ENCODE assay signal across 12 cellular contexts in genomic region chr21:42525676-42526378, GRCh38. TPM values are rescaled to one million over a fixed set of nuclear protein-coding genes. Genes with fewer than 3 reads are reported as not detected.
A peak's percentile ranks its signal among the peaks of the same experiment; 100 is the strongest.
DNase-seq lines count a peak whose midpoint lies in the region; ATAC-seq and TF ChIP-seq lines count a peak whose summit lies in the region.
"Had no signal": no experiment of that assay in that cellular context is flagged by ENCODE, and none has a peak within 500 bp of the region (broad histone marks: within the 10 kb centered on the region; RNA-seq: fewer than 3 reads in every experiment).

No MANE protein-coding gene starts in this region.

- H3K36me3 ChIP-seq in hepatocyte (replicated peaks; ENCODE audit: insufficient read depth, low read depth) (no peaks in the 10 kb centered on the region), gastrocnemius medialis (no peaks in the 10 kb centered on the region)
- H3K36me3 ChIP-seq: HAP-1 had no signal

- TF ChIP-seq POLR2A in gastrocnemius medialis (IDR thresholded peaks at IDR 0.05): no peak

- H3K9me3 ChIP-seq in hepatocyte (ENCODE audit: low read depth): no peaks in the 10 kb centered on the region
- H3K9me3 ChIP-seq in gastrocnemius medialis: no peaks in the 10 kb centered on the region
- H3K9me3 ChIP-seq: HAP-1 had no signal

- in situ Hi-C loops in gastrocnemius medialis (cut with MboI; ENCODE audit: low sequenced_read_pairs in 4 of 4): no loop called here

- H3K79me2 ChIP-seq in hepatocyte: peaks cover 43% of the 10 kb centered on the region

- no peaks in the 10 kb centered on the region for H4K20me1 ChIP-seq in hepatocyte (ENCODE audit: insufficient read depth, poor library complexity, severe bottlenecking)

- no peak overlapping the region for H2AFZ ChIP-seq in hepatocyte

- ATAC-seq in gastrocnemius medialis (no peak), HG03159 (IDR thresholded peaks at IDR 0.05; ENCODE audit: unreplicated experiment) (no peak)
- ATAC-seq: activated CD8-positive, alpha-beta memory T cell treated with anti-CD3 and anti-CD28 coated beads, Interleukin-2, amount 10 ng/mL, durations not matched to agents 7 days and 5 days had no signal

- H3K27ac ChIP-seq in hepatocyte (peak overlapping the region; percentile 96), gastrocnemius medialis (peak overlapping the region; percentile 85 to 96 (median 88))

- intact Hi-C loops in gastrocnemius medialis (cut with DNase I; ENCODE audit: low total_unique reads): no loop called here

- no peak for TF ChIP-seq CTCF in hepatocyte (IDR thresholded peaks at IDR 0.05; ENCODE audit: poor library complexity)
- TF ChIP-seq CTCF in gastrocnemius medialis (IDR thresholded peaks at IDR 0.05 in 4 of 5, conservative IDR thresholded peaks at IDR 0.05 in 1 of 5): no peak

- no peak overlapping the region for H3K4me3 ChIP-seq in hepatocyte
- no peak overlapping the region for H3K4me3 ChIP-seq in gastrocnemius medialis
- H3K4me3 ChIP-seq: HAP-1 had no signal

- peak overlapping the region; percentile 70 for H3K4me2 ChIP-seq in hepatocyte

- no peaks in the 10 kb centered on the region for H3K9me2 ChIP-seq in hepatocyte (replicated peaks; ENCODE audit: insufficient read depth)

- peak in 2 of 3 experiments; percentile 49 to 50 for DNase-seq in NCI-H1417 (lab: John Stamatoyannopoulos, UW)
- no peak for DNase-seq in NCI-H1417 treated with DMSO at 0.1 percent for 48 hours (lab: John Stamatoyannopoulos, UW)
- peak; percentile 43 for DNase-seq in NCI-H69 (lab: John Stamatoyannopoulos, UW)
- DNase-seq in hepatocyte (ENCODE audit: low spot score): no peak
- no peak for DNase-seq in gastrocnemius medialis
- no peak for DNase-seq in cortex of kidney (lab: John Stamatoyannopoulos, UW)
- DNase-seq in LoVo (ENCODE audit: low spot score): no peak
- DNase-seq: activated CD8-positive, alpha-beta memory T cell treated with anti-CD3 and anti-CD28 coated beads, Interleukin-2, amount 10 ng/mL, durations not matched to agents 7 days and 5 days; GF-D8; KG1 had no signal

- H3K4me1 ChIP-seq in hepatocyte (ENCODE audit: insufficient read depth): peaks cover 40% of the 10 kb centered on the region
- H3K4me1 ChIP-seq in gastrocnemius medialis: peaks cover 49 to 70% of the 10 kb centered on the region in 2 donors

- H3K27me3 ChIP-seq in hepatocyte (no peaks in the 10 kb centered on the region), gastrocnemius medialis (no peaks in the 10 kb centered on the region)

- WGBS in hepatocyte (ENCODE audit: low lambda C conversion rate, missing lambda C conversion rate): 61% methylated on average over 9 of the region's 9 CpGs

RNA-seq across cellular contexts. Expression of gene SLC37A1, which starts 12.2 kb away (rescaled TPM):
- total RNA-seq in hepatocyte: 13.1 and 17.9 TPM in 2 replicates
- polyA plus RNA-seq in hepatocyte: 18.5 and 26.9 TPM in 2 replicates
- 10 to 100 TPM in 2 of 4 donors, 1 to 10 TPM in 2; 8.3 to 16.1 (median 12.4) TPM for total RNA-seq in gastrocnemius medialis

RNA-seq across cellular contexts. Expression of gene RSPH1, which starts 29.8 kb away (rescaled TPM):
- total RNA-seq in hepatocyte (0.60 and 1.3 TPM in 2 replicates), gastrocnemius medialis (under 1 TPM in 1 of 4 donors, not detected in 3; 0.29 TPM)
- polyA plus RNA-seq in hepatocyte: 1.8 and 3.0 TPM in 2 replicates
- total RNA-seq: activated CD8-positive, alpha-beta memory T cell treated with anti-CD3 and anti-CD28 coated beads, Interleukin-2, amount 10 ng/mL, durations not matched to agents 7 days and 5 days had no signal

Comparison
In these comparisons a context has a peak if more than half of its experiments do, and no peak if none do; other contexts are left out.
1. DNase-seq: peak in NCI-H1417 (2 of 3) and NCI-H69 (single experiment); none in NCI-H1417 treated with DMSO at 0.1 percent for 48 hours (single experiment), hepatocyte (single experiment), gastrocnemius medialis (0 of 2), cortex of kidney (single experiment) and LoVo (single experiment).